1 cellular context compared by ENCODE assay signal in the genomic region with DNA sequence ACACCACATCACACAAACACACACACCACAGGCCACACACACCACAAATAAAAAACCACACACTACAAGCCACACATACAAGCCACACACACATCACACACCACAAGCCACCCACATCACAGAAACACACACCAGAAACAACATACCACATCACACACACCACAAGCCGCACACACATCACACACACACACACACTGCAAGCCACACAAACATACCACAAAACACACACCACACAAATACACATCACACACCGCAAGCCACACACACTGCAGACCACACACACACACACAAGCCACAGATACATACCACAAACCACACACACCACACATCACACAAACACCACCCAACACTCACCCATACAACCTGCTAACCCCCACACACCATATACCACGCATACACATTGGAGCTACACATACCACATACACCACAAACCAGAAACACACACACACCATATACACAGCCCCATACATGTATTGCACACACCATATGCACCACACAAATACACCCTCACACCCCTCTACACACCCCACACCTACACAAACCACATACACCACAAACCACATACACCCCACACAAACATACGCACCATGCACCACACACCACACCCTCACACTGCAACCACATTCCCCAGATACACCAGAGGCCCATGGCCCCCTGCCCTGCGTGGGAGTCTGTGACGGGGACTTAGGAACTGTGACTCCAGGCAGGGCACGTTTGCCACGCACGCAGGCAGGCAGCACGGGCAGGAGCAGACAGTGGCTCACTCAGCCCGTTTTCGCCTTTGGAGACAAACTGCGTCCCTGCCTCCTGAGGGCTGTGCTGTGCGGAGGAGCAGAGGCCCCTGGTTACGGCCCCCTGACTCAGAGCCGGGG.
TF ChIP-seq lines count a peak whose summit lies in the region.

No MANE protein-coding gene starts in this region.

TF ChIP-seq in K562, 482 proteins besides CTCF, POLR2A, EP300 and RAD21 (continued from another document and continues in another):
- TF ChIP-seq, protein P1, sequence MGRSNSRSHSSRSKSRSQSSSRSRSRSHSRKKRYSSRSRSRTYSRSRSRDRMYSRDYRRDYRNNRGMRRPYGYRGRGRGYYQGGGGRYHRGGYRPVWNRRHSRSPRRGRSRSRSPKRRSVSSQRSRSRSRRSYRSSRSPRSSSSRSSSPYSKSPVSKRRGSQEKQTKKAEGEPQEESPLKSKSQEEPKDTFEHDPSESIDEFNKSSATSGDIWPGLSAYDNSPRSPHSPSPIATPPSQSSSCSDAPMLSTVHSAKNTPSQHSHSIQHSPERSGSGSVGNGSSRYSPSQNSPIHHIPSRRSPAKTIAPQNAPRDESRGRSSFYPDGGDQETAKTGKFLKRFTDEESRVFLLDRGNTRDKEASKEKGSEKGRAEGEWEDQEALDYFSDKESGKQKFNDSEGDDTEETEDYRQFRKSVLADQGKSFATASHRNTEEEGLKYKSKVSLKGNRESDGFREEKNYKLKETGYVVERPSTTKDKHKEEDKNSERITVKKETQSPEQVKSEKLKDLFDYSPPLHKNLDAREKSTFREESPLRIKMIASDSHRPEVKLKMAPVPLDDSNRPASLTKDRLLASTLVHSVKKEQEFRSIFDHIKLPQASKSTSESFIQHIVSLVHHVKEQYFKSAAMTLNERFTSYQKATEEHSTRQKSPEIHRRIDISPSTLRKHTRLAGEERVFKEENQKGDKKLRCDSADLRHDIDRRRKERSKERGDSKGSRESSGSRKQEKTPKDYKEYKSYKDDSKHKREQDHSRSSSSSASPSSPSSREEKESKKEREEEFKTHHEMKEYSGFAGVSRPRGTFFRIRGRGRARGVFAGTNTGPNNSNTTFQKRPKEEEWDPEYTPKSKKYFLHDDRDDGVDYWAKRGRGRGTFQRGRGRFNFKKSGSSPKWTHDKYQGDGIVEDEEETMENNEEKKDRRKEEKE (IDR thresholded peaks at IDR 0.05; ENCODE audit: borderline replicate concordance in 1 of 2, control insufficient read depth in 1 of 2, low read depth in 2 of 2, low read length in 1 of 2) = peak in 1 of 2 experiments; percentile 77; a peak in 1 of 4 replicates
- TF ChIP-seq RFX7 (CRISPR knock-in tag; IDR thresholded peaks at IDR 0.05) (no peak), ZNF165 (CRISPR knock-in tag; IDR thresholded peaks at IDR 0.05; ENCODE audit: borderline replicate concordance) (no peak), ESRRA (IDR thresholded peaks at IDR 0.05; ENCODE audit: borderline replicate concordance, low read depth) (no peak), CEBPB (tag; IDR thresholded peaks at IDR 0.05) (no peak), DMBX1 (CRISPR knock-in tag; IDR thresholded peaks at IDR 0.05; ENCODE audit: borderline replicate concordance) (no peak), PURB (CRISPR knock-in tag; IDR thresholded peaks at IDR 0.05; ENCODE audit: low read depth) (no peak), TAF9B (IDR thresholded peaks at IDR 0.05; ENCODE audit: partially characterized antibody) (no peak), JUN (IDR thresholded peaks at IDR 0.05; ENCODE audit: borderline replicate concordance, low read depth, low read length) (no peak), JUN (CRISPR knock-in tag; IDR thresholded peaks at IDR 0.05; ENCODE audit: borderline replicate concordance) (no peak), SNRNP70 (optimal IDR thresholded peaks at IDR 0.05; ENCODE audit: low read depth, low read length) (no peak), HNRNPK (IDR thresholded peaks at IDR 0.05; ENCODE audit: low read depth, low read length, poor library complexity, severe bottlenecking) (no peak), ZNF184 (CRISPR knock-in tag; IDR thresholded peaks at IDR 0.05) (no peak), PHF20 (IDR thresholded peaks at IDR 0.05; ENCODE audit: partially characterized antibody) (peak; percentile 84), NFXL1 (CRISPR knock-in tag; IDR thresholded peaks at IDR 0.05) (no peak), MBD2 (IDR thresholded peaks at IDR 0.05; ENCODE audit: borderline replicate concordance, low read depth) (no peak), NCOR1 (IDR thresholded peaks at IDR 0.05) (no peak), BRCA1 (IDR thresholded peaks at IDR 0.05) (no peak), BRCA1 (CRISPR knock-in tag; IDR thresholded peaks at IDR 0.05) (0 out of 2 replicates have a peak, but pooled peaks have one; percentile 66), ZNF282 (CRISPR knock-in tag; IDR thresholded peaks at IDR 0.05) (no peak), RFX5 (IDR thresholded peaks at IDR 0.05; ENCODE audit: low read depth, low read length) (no peak), IFI16 (CRISPR knock-in tag; IDR thresholded peaks at IDR 0.05) (no peak), ZNF830 (CRISPR knock-in tag; IDR thresholded peaks at IDR 0.05) (no peak), MEIS2 (IDR thresholded peaks at IDR 0.05; ENCODE audit: partially characterized antibody) (no peak), ZFP30 (CRISPR knock-in tag; IDR thresholded peaks at IDR 0.05; ENCODE audit: borderline replicate concordance) (no peak), ZNF57 (CRISPR knock-in tag; IDR thresholded peaks at IDR 0.05) (no peak), U2AF1 (optimal IDR thresholded peaks at IDR 0.05; ENCODE audit: low read depth, low read length) (no peak), NR2C1 (IDR thresholded peaks at IDR 0.05) (no peak), NR2C1 (tag; IDR thresholded peaks at IDR 0.05) (no peak), SAFB (IDR thresholded peaks at IDR 0.05; ENCODE audit: borderline replicate concordance, low read depth, low read length) (no peak), ZNF24 (IDR thresholded peaks at IDR 0.05) (no peak), SMAD1 (IDR thresholded peaks at IDR 0.05; ENCODE audit: low read depth, low read length, partially characterized antibody) (no peak), ELF1 (tag; IDR thresholded peaks at IDR 0.05) (no peak), BMI1 (IDR thresholded peaks at IDR 0.05; ENCODE audit: low read length) (no peak), RAD51 (IDR thresholded peaks at IDR 0.05; ENCODE audit: borderline replicate concordance, low read depth) (no peak), SP1 (CRISPR knock-in tag; IDR thresholded peaks at IDR 0.05) (no peak), SMARCA5 (IDR thresholded peaks at IDR 0.05) (peak; percentile 72), ZNF695 (CRISPR knock-in tag; IDR thresholded peaks at IDR 0.05) (no peak), HIVEP1 (CRISPR knock-in tag; IDR thresholded peaks at IDR 0.05) (no peak), MCM3 (IDR thresholded peaks at IDR 0.05) (peak; percentile 85; the same call in 1 of the 2 replicates), ZBED1 (IDR thresholded peaks at IDR 0.05) (no peak)
- TF ChIP-seq, protein P2, sequence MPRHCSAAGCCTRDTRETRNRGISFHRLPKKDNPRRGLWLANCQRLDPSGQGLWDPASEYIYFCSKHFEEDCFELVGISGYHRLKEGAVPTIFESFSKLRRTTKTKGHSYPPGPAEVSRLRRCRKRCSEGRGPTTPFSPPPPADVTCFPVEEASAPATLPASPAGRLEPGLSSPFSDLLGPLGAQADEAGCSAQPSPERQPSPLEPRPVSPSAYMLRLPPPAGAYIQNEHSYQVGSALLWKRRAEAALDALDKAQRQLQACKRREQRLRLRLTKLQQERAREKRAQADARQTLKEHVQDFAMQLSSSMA (CRISPR knock-in tag; IDR thresholded peaks at IDR 0.05) = no peak
- TF ChIP-seq, protein P3, sequence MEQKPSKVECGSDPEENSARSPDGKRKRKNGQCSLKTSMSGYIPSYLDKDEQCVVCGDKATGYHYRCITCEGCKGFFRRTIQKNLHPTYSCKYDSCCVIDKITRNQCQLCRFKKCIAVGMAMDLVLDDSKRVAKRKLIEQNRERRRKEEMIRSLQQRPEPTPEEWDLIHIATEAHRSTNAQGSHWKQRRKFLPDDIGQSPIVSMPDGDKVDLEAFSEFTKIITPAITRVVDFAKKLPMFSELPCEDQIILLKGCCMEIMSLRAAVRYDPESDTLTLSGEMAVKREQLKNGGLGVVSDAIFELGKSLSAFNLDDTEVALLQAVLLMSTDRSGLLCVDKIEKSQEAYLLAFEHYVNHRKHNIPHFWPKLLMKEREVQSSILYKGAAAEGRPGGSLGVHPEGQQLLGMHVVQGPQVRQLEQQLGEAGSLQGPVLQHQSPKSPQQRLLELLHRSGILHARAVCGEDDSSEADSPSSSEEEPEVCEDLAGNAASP (IDR thresholded peaks at IDR 0.05) = no peak
- TF ChIP-seq, protein P4, sequence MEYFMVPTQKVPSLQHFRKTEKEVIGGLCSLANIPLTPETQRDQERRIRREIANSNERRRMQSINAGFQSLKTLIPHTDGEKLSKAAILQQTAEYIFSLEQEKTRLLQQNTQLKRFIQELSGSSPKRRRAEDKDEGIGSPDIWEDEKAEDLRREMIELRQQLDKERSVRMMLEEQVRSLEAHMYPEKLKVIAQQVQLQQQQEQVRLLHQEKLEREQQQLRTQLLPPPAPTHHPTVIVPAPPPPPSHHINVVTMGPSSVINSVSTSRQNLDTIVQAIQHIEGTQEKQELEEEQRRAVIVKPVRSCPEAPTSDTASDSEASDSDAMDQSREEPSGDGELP (CRISPR knock-in tag; IDR thresholded peaks at IDR 0.05; ENCODE audit: borderline replicate concordance) = no peak
- TF ChIP-seq, protein P5, sequence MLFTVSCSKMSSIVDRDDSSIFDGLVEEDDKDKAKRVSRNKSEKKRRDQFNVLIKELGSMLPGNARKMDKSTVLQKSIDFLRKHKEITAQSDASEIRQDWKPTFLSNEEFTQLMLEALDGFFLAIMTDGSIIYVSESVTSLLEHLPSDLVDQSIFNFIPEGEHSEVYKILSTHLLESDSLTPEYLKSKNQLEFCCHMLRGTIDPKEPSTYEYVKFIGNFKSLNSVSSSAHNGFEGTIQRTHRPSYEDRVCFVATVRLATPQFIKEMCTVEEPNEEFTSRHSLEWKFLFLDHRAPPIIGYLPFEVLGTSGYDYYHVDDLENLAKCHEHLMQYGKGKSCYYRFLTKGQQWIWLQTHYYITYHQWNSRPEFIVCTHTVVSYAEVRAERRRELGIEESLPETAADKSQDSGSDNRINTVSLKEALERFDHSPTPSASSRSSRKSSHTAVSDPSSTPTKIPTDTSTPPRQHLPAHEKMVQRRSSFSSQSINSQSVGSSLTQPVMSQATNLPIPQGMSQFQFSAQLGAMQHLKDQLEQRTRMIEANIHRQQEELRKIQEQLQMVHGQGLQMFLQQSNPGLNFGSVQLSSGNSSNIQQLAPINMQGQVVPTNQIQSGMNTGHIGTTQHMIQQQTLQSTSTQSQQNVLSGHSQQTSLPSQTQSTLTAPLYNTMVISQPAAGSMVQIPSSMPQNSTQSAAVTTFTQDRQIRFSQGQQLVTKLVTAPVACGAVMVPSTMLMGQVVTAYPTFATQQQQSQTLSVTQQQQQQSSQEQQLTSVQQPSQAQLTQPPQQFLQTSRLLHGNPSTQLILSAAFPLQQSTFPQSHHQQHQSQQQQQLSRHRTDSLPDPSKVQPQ (CRISPR knock-in tag; IDR thresholded peaks at IDR 0.05; ENCODE audit: borderline replicate concordance) = no peak
- TF ChIP-seq, protein P6, sequence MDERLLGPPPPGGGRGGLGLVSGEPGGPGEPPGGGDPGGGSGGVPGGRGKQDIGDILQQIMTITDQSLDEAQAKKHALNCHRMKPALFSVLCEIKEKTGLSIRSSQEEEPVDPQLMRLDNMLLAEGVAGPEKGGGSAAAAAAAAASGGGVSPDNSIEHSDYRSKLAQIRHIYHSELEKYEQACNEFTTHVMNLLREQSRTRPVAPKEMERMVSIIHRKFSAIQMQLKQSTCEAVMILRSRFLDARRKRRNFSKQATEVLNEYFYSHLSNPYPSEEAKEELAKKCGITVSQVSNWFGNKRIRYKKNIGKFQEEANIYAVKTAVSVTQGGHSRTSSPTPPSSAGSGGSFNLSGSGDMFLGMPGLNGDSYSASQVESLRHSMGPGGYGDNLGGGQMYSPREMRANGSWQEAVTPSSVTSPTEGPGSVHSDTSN (CRISPR knock-in tag; IDR thresholded peaks at IDR 0.05; ENCODE audit: low read depth) = no peak
- TF ChIP-seq, protein P6 (tag; conservative IDR thresholded peaks at IDR 0.05; ENCODE audit: low read depth) = no peak
- TF ChIP-seq, protein P7, sequence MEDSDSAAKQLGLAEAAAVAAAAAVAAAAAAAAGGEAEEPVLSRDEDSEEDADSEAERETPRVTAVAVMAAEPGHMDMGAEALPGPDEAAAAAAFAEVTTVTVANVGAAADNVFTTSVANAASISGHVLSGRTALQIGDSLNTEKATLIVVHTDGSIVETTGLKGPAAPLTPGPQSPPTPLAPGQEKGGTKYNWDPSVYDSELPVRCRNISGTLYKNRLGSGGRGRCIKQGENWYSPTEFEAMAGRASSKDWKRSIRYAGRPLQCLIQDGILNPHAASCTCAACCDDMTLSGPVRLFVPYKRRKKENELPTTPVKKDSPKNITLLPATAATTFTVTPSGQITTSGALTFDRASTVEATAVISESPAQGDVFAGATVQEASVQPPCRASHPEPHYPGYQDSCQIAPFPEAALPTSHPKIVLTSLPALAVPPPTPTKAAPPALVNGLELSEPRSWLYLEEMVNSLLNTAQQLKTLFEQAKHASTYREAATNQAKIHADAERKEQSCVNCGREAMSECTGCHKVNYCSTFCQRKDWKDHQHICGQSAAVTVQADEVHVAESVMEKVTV (CRISPR knock-in tag; IDR thresholded peaks at IDR 0.05) = no peak
- TF ChIP-seq, protein P8, sequence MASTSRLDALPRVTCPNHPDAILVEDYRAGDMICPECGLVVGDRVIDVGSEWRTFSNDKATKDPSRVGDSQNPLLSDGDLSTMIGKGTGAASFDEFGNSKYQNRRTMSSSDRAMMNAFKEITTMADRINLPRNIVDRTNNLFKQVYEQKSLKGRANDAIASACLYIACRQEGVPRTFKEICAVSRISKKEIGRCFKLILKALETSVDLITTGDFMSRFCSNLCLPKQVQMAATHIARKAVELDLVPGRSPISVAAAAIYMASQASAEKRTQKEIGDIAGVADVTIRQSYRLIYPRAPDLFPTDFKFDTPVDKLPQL (IDR thresholded peaks at IDR 0.05; ENCODE audit: extremely low read depth, insufficient read length) = no peak
- TF ChIP-seq, protein P9, sequence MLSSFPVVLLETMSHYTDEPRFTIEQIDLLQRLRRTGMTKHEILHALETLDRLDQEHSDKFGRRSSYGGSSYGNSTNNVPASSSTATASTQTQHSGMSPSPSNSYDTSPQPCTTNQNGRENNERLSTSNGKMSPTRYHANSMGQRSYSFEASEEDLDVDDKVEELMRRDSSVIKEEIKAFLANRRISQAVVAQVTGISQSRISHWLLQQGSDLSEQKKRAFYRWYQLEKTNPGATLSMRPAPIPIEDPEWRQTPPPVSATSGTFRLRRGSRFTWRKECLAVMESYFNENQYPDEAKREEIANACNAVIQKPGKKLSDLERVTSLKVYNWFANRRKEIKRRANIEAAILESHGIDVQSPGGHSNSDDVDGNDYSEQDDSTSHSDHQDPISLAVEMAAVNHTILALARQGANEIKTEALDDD (IDR thresholded peaks at IDR 0.05) = no peak
- TF ChIP-seq, protein P10, sequence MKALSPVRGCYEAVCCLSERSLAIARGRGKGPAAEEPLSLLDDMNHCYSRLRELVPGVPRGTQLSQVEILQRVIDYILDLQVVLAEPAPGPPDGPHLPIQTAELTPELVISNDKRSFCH (CRISPR knock-in tag; IDR thresholded peaks at IDR 0.05) = no peak
- TF ChIP-seq, protein P10 (tag; IDR thresholded peaks at IDR 0.05) = peak; percentile 21; the same call in 1 of the 2 replicates
